8 cellular contexts compared by ENCODE assay signal in genomic region chr19:18109731-18110671, GRCh38. TPM values are rescaled to one million over a fixed set of nuclear protein-coding genes. Genes with fewer than 3 reads are reported as not detected.
DNase-seq lines count a peak whose midpoint lies in the region; ATAC-seq and TF ChIP-seq lines count a peak whose summit lies in the region.

No MANE protein-coding gene starts in this region.

- H3K27me3 ChIP-seq in Caco-2 (replicated peaks; ENCODE audit: control insufficient read depth, insufficient read depth, low read length) (no peaks in the 10 kb centered on the region), HUES48 (ENCODE audit: control insufficient read depth, insufficient read depth, low read length) (peaks cover 20% of the 10 kb centered on the region), esophagus muscularis mucosa (peaks cover 0 to 30% (median 2%) of the 10 kb centered on the region in 4 donors)

- H3K27ac ChIP-seq in HUES48 (ENCODE audit: low read depth, low read length) (no peak overlapping the region), esophagus muscularis mucosa (replicated peaks in 1 of 4) (peak overlapping the region; percentile 47 to 68 (median 60))

- DNase-seq in Caco-2 = peak; percentile 64 to 75
- peak; percentile 57 for DNase-seq in activated CD8-positive, alpha-beta T cell treated with anti-CD3 and anti-CD28 coated beads for 36 hours
- no peak for DNase-seq in esophagus muscularis mucosa (ENCODE audit: extremely low spot score)
- peak in 7 of 10 donors; percentile 18 to 59 (median 43) for DNase-seq in naive thymus-derived CD8-positive, alpha-beta T cell
- DNase-seq in type B pancreatic cell (ENCODE audit: extremely low spot score, unreplicated experiment) = no peak
- DNase-seq in foreskin melanocyte = no peak
- DNase-seq in Ammon's horn (ENCODE audit: low spot score) = no peak

- no peak for TF ChIP-seq CTCF in Caco-2 (IDR thresholded peaks at IDR 0.05; ENCODE audit: insufficient read depth in 1 of 2, low read depth in 1 of 2, low read length in 1 of 2, severe bottlenecking in 1 of 2, unreplicated experiment in 1 of 2)
- no peak for TF ChIP-seq CTCF in activated CD8-positive, alpha-beta T cell treated with anti-CD3 and anti-CD28 coated beads for 36 hours (IDR thresholded peaks at IDR 0.05)
- no peak for TF ChIP-seq CTCF in esophagus muscularis mucosa (IDR thresholded peaks at IDR 0.05)
- no peak for TF ChIP-seq CTCF in type B pancreatic cell (conservative IDR thresholded peaks at IDR 0.05)

- H3K27me3 Mint-ChIP-seq in Caco-2 (ENCODE audit: insufficient read depth, unreplicated experiment) (no peaks in the 10 kb centered on the region), type B pancreatic cell (peaks cover 30% of the 10 kb centered on the region)
- no peaks in the 10 kb centered on the region for H3K27me3 Mint-ChIP-seq in activated CD8-positive, alpha-beta T cell treated with anti-CD3 and anti-CD28 coated beads for 36 hours
- H3K27me3 Mint-ChIP-seq in naive thymus-derived CD8-positive, alpha-beta T cell = no peaks in the 10 kb centered on the region

- H3K27ac Mint-ChIP-seq in Caco-2 (ENCODE audit: unreplicated experiment) (no peak overlapping the region), type B pancreatic cell (no peak overlapping the region)
- no peak overlapping the region for H3K27ac Mint-ChIP-seq in activated CD8-positive, alpha-beta T cell treated with anti-CD3 and anti-CD28 coated beads for 36 hours
- H3K27ac Mint-ChIP-seq in naive thymus-derived CD8-positive, alpha-beta T cell = peak overlapping the region; percentile 69 to 97 (median 91)

- H3K4me3 Mint-ChIP-seq in Caco-2 (ENCODE audit: unreplicated experiment) (peak overlapping the region; percentile 74), type B pancreatic cell (peak overlapping the region; percentile 87)
- peak overlapping the region; percentile 72 for H3K4me3 Mint-ChIP-seq in activated CD8-positive, alpha-beta T cell treated with anti-CD3 and anti-CD28 coated beads for 36 hours
- peak overlapping the region; percentile 73 to 93 (median 86) for H3K4me3 Mint-ChIP-seq in naive thymus-derived CD8-positive, alpha-beta T cell

- H3K36me3 ChIP-seq in Caco-2 (ENCODE audit: control insufficient read depth, insufficient read depth, low read length) = no peaks in the 10 kb centered on the region
- H3K36me3 ChIP-seq in HUES48 (ENCODE audit: control insufficient read depth, insufficient read depth, low read length) = no peaks in the 10 kb centered on the region
- H3K36me3 ChIP-seq in esophagus muscularis mucosa = no peaks in the 10 kb centered on the region

- H3K4me1 Mint-ChIP-seq in Caco-2 (ENCODE audit: low read depth, unreplicated experiment) (peaks cover 8% of the 10 kb centered on the region), type B pancreatic cell (ENCODE audit: unreplicated experiment) (peaks cover 6% of the 10 kb centered on the region)
- peaks cover 20% of the 10 kb centered on the region for H3K4me1 Mint-ChIP-seq in activated CD8-positive, alpha-beta T cell treated with anti-CD3 and anti-CD28 coated beads for 36 hours (ENCODE audit: low read depth)
- peaks cover 13 to 44% (median 29%) of the 10 kb centered on the region in 4 donors for H3K4me1 Mint-ChIP-seq in naive thymus-derived CD8-positive, alpha-beta T cell

- CTCF ChIA-PET in Caco-2 (lab: Charles Lee) = interaction anchor here (0.6 to 1.0 kb wide), 2 partner anchors 56 to 59 kb away, joined by 3 to 4 read pairs; no protein-coding TSS in a partner anchor
- CTCF ChIA-PET in activated CD8-positive, alpha-beta T cell treated with anti-CD3 and anti-CD28 coated beads for 36 hours (lab: Charles Lee) = interaction anchor here (1.0 to 3.9 kb wide), 7 partner anchors 9 to 219 kb away, joined by 3 to 20 read pairs (median 5); partner anchors contain the start of genes MAST3 and PIK3R2

- H3K9me3 Mint-ChIP-seq in Caco-2 (ENCODE audit: unreplicated experiment) = no peaks in the 10 kb centered on the region
- no peaks in the 10 kb centered on the region for H3K9me3 Mint-ChIP-seq in activated CD8-positive, alpha-beta T cell treated with anti-CD3 and anti-CD28 coated beads for 36 hours
- H3K9me3 Mint-ChIP-seq in naive thymus-derived CD8-positive, alpha-beta T cell = no peaks in the 10 kb centered on the region
- no peaks in the 10 kb centered on the region for H3K9me3 Mint-ChIP-seq in type B pancreatic cell

- H3K4me3 ChIP-seq in Caco-2 (ENCODE audit: low read depth, low read length) (peak overlapping the region; percentile 82), HUES48 (ENCODE audit: low read depth, low read length) (peak overlapping the region; percentile 71), esophagus muscularis mucosa (peak overlapping the region; percentile 61 to 80 (median 77))

- no peaks in the 10 kb centered on the region for H3K9me3 ChIP-seq in Caco-2
- no peaks in the 10 kb centered on the region for H3K9me3 ChIP-seq in HUES48 (ENCODE audit: control insufficient read depth, insufficient read depth, low read length)
- H3K9me3 ChIP-seq in esophagus muscularis mucosa = no peaks in the 10 kb centered on the region

- 4% methylated on average over 5 of the region's 97 CpGs for WGBS in esophagus muscularis mucosa

- TF ChIP-seq EP300 in esophagus muscularis mucosa (IDR thresholded peaks at IDR 0.05) = no peak

- TF ChIP-seq POLR2A in esophagus muscularis mucosa (IDR thresholded peaks at IDR 0.05; ENCODE audit: low read depth) = no peak

- BruUV-seq in Caco-2 (replicated peaks; lab: Mats Ljungman, UMichigan) = no TSS peak

- H3K4me1 ChIP-seq in Caco-2 (peaks cover 17% of the 10 kb centered on the region), HUES48 (ENCODE audit: control insufficient read depth, insufficient read depth, low read length) (peaks cover 6% of the 10 kb centered on the region; the same call in 1 of the 2 replicates), esophagus muscularis mucosa (peaks cover 13 to 26% (median 22%) of the 10 kb centered on the region in 4 donors)

- H3K9ac ChIP-seq in HUES48 (ENCODE audit: low read depth, low read length) = no peak overlapping the region

- intact Hi-C loops in Caco-2 (cut with micrococcal nuclease; ENCODE audit: unreplicated experiment) (no loop called here), esophagus muscularis mucosa (cut with DNase I) (loop anchor here (5.0 kb wide), 1 partner anchor 42 kb away; the partner anchor contains the start of gene PIK3R2)
- intact Hi-C loops in activated CD8-positive, alpha-beta T cell treated with anti-CD3 and anti-CD28 coated beads for 36 hours (cut with micrococcal nuclease) = loop anchor here (5.0 kb wide), 1 partner anchor 57 kb away; no protein-coding TSS in a partner anchor

- H3K36me3 Mint-ChIP-seq in Caco-2 (ENCODE audit: insufficient read depth, unreplicated experiment) (no peaks in the 10 kb centered on the region), type B pancreatic cell (no peaks in the 10 kb centered on the region)
- peaks cover 11% of the 10 kb centered on the region for H3K36me3 Mint-ChIP-seq in activated CD8-positive, alpha-beta T cell treated with anti-CD3 and anti-CD28 coated beads for 36 hours (ENCODE audit: low read depth)
- H3K36me3 Mint-ChIP-seq in naive thymus-derived CD8-positive, alpha-beta T cell = peaks cover 0 to 2% (median 0%) of the 10 kb centered on the region in 3 donors

- POLR2A ChIA-PET in Caco-2 (lab: Charles Lee) = interaction anchor here (0.7 kb wide), 1 partner anchor 99 kb away, joined by 3 read pairs; no protein-coding TSS in a partner anchor
- POLR2A ChIA-PET in activated CD8-positive, alpha-beta T cell treated with anti-CD3 and anti-CD28 coated beads for 36 hours (lab: Charles Lee) = interaction anchor here (0.6 to 2.9 kb wide), 11 partner anchors 10 to 169 kb away, joined by 3 to 11 read pairs (median 4); partner anchors contain the start of gene MAST3
- POLR2A ChIA-PET in naive thymus-derived CD8-positive, alpha-beta T cell (lab: Charles Lee) = interaction anchor here (0.5 to 8.3 kb wide), 14 partner anchors 8 to 178 kb away, joined by 3 to 135 read pairs (median 3); partner anchors contain the start of genes ARRDC2, CCDC124, IL12RB1 and JUND

- ATAC-seq in activated CD8-positive, alpha-beta T cell treated with anti-CD3 and anti-CD28 coated beads for 36 hours = peak; percentile 78
- peak; percentile 76 to 84 for ATAC-seq in naive thymus-derived CD8-positive, alpha-beta T cell

RNA-seq across cellular contexts. Expression of gene MAST3, which starts 12.4 kb away (rescaled TPM):
- total RNA-seq in Caco-2 (2022) (8.0 and 8.2 TPM in 2 replicates), esophagus muscularis mucosa (1 to 10 TPM; 5.0 to 8.5 (median 6.4) TPM), type B pancreatic cell (ENCODE audit: low replicate concordance) (11.0 and 14.1 TPM in 2 replicates)
- 10 to 100 TPM; 23.1 to 23.3 TPM for total RNA-seq in activated CD8-positive, alpha-beta T cell treated with anti-CD3 and anti-CD28 coated beads for 36 hours
- 10 to 100 TPM; 44.7 to 44.8 TPM for total RNA-seq in naive thymus-derived CD8-positive, alpha-beta T cell
- 10 to 100 TPM in 2 of 3 donors, 1 to 10 TPM in 1; 9.4 to 15.7 (median 11.5) TPM for polyA plus RNA-seq in naive thymus-derived CD8-positive, alpha-beta T cell

RNA-seq across cellular contexts. Expression of gene IL12RB1, which starts 23.3 kb away (rescaled TPM):
- not detected in 2 replicates for total RNA-seq in Caco-2 (2022)
- 10 to 100 TPM; 25.6 to 27.2 TPM for total RNA-seq in activated CD8-positive, alpha-beta T cell treated with anti-CD3 and anti-CD28 coated beads for 36 hours
- total RNA-seq in esophagus muscularis mucosa = 1 to 10 TPM in 1 of 4 donors, under 1 TPM in 3; 0.42 to 2.0 (median 0.83) TPM
- 10 to 100 TPM; 18.5 TPM for total RNA-seq in naive thymus-derived CD8-positive, alpha-beta T cell
- 10 to 100 TPM; 17.5 to 32.9 (median 24.2) TPM for polyA plus RNA-seq in naive thymus-derived CD8-positive, alpha-beta T cell
- not detected in 2 replicates for total RNA-seq in type B pancreatic cell (ENCODE audit: low replicate concordance)

RNA-seq across cellular contexts. Expression of gene PIK3R2, which starts 43.0 kb away (rescaled TPM):
- total RNA-seq in Caco-2 (2022) (34.3 and 37.8 TPM in 2 replicates), esophagus muscularis mucosa (10 to 100 TPM in 3 of 4 donors, 1 to 10 TPM in 1; 4.2 to 32.2 (median 19.4) TPM), type B pancreatic cell (ENCODE audit: low replicate concordance) (41.4 and 47.0 TPM in 2 replicates)
- total RNA-seq in activated CD8-positive, alpha-beta T cell treated with anti-CD3 and anti-CD28 coated beads for 36 hours = 10 to 100 TPM; 15.0 to 15.8 TPM
- total RNA-seq in naive thymus-derived CD8-positive, alpha-beta T cell = 10 to 100 TPM; 20.9 to 21.5 TPM
- 10 to 100 TPM in 1 of 3 donors, 1 to 10 TPM in 2; 1.5 to 11.7 (median 3.6) TPM for polyA plus RNA-seq in naive thymus-derived CD8-positive, alpha-beta T cell

Comparison
In these comparisons a context has a peak if more than half of its experiments do, and no peak if none do; other contexts are left out.
1. DNase-seq: peak in Caco-2 (2 of 2), activated CD8-positive, alpha-beta T cell treated with anti-CD3 and anti-CD28 coated beads for 36 hours (single experiment) and naive thymus-derived CD8-positive, alpha-beta T cell (7 of 10); none in esophagus muscularis mucosa (single experiment), type B pancreatic cell (single experiment), foreskin melanocyte (single experiment) and Ammon's horn (single experiment).
2. H3K27ac Mint-ChIP-seq: peak in naive thymus-derived CD8-positive, alpha-beta T cell (10 of 10); none in Caco-2 (single experiment), activated CD8-positive, alpha-beta T cell treated with anti-CD3 and anti-CD28 coated beads for 36 hours (single experiment) and type B pancreatic cell (single experiment).
3. RNA of gene IL12RB1, which starts 23.3 kb away (total RNA-seq): 25.6 to 27.2 TPM in activated CD8-positive, alpha-beta T cell treated with anti-CD3 and anti-CD28 coated beads for 36 hours and 18.5 TPM in naive thymus-derived CD8-positive, alpha-beta T cell; 0.42 to 2.0 TPM in esophagus muscularis mucosa, not detected in type B pancreatic cell and not detected in Caco-2; every median in the first group is over 4 times any median in the second.
4. Peak in every context shown above with its lines, with median percentiles within 50 percentile points of each other: H3K4me3 ChIP-seq and H3K4me3 Mint-ChIP-seq.